Comparison of ENCODE assay signal across 12 cellular contexts in genomic region chr19:35270381-35270811, GRCh38. TPM values are rescaled to one million over a fixed set of nuclear protein-coding genes. Genes with fewer than 3 reads are reported as not detected.
DNase-seq lines count a peak whose midpoint lies in the region; ATAC-seq lines count a peak whose summit lies in the region.
"Had no signal": no experiment of that assay in that cellular context is flagged by ENCODE, and none has a peak within 500 bp of the region (broad histone marks: within the 10 kb centered on the region; RNA-seq: fewer than 3 reads in every experiment).

No MANE protein-coding gene starts in this region.

- ATAC-seq in activated naive CD4-positive, alpha-beta T cell treated with anti-CD3 and anti-CD28 coated beads, Interleukin-2, amount 50 U/mL, for 72 hours, result no peak
- no peak for ATAC-seq in stimulated activated naive CD8-positive, alpha-beta T cell treated with anti-CD3 and anti-CD28 coated beads, Interleukin-15, amount 100 ng/mL, for 72 hours
- ATAC-seq in GM19351 (IDR thresholded peaks at IDR 0.05; ENCODE audit: unreplicated experiment) (no peak), aorta (ENCODE audit: low FRiP score) (no peak), GM19035 (IDR thresholded peaks at IDR 0.05; ENCODE audit: unreplicated experiment) (no peak)

- H3K4me1 ChIP-seq in aorta (ENCODE audit: control insufficient read depth in 1 of 2, insufficient read depth in 2 of 2, low read length in 2 of 2), result no peaks in the 10 kb centered on the region

- H3K36me3 Mint-ChIP-seq in activated naive CD4-positive, alpha-beta T cell treated with anti-CD3 and anti-CD28 coated beads for 36 hours (ENCODE audit: low read depth), result peaks cover 20% of the 10 kb centered on the region
- peaks cover 7 to 23% of the 10 kb centered on the region in 2 donors for H3K36me3 Mint-ChIP-seq in activated naive CD4-positive, alpha-beta T cell treated with anti-CD3 and anti-CD28 coated beads, Interleukin-2, amount 50 U/mL, for 72 hours
- H3K36me3 Mint-ChIP-seq in activated CD4-positive, alpha-beta memory T cell treated with anti-CD3 and anti-CD28 coated beads for 36 hours, result peaks cover 51% of the 10 kb centered on the region
- H3K36me3 Mint-ChIP-seq in immature natural killer cell, result peaks cover 8 to 26% (median 25%) of the 10 kb centered on the region in 3 donors

- intact Hi-C loops in activated naive CD4-positive, alpha-beta T cell treated with anti-CD3 and anti-CD28 coated beads for 36 hours (cut with micrococcal nuclease), result no loop called here
- intact Hi-C loops in activated CD4-positive, alpha-beta memory T cell treated with anti-CD3 and anti-CD28 coated beads for 36 hours (cut with micrococcal nuclease), result no loop called here
- intact Hi-C loops in aorta (cut with DNase I), result loop anchor here in 1 of 2 donors (10.0 kb wide), 1 partner anchor 224 kb away; the partner anchor contains the start of gene KRTDAP

- H3K9me3 ChIP-seq in aorta (ENCODE audit: control insufficient read depth, low read length), result no peaks in the 10 kb centered on the region

- no peaks in the 10 kb centered on the region for H3K27me3 ChIP-seq in aorta (ENCODE audit: control insufficient read depth in 1 of 2, insufficient read depth in 2 of 2, low read length in 1 of 2)

- CTCF ChIA-PET in activated naive CD4-positive, alpha-beta T cell treated with anti-CD3 and anti-CD28 coated beads for 36 hours (lab: Charles Lee), result interaction anchor here (1.1 kb wide), 1 partner anchor 128 kb away, joined by 4 read pairs; no protein-coding TSS in a partner anchor
- CTCF ChIA-PET in activated CD4-positive, alpha-beta memory T cell treated with anti-CD3 and anti-CD28 coated beads for 36 hours (lab: Charles Lee), result interaction anchor here (1.0 to 2.1 kb wide), 3 partner anchors 129 to 225 kb away, joined by 3 to 9 read pairs (median 4); no protein-coding TSS in a partner anchor

- H3K27me3 Mint-ChIP-seq in activated naive CD4-positive, alpha-beta T cell treated with anti-CD3 and anti-CD28 coated beads for 36 hours (ENCODE audit: low read depth), result no peaks in the 10 kb centered on the region
- no peaks in the 10 kb centered on the region for H3K27me3 Mint-ChIP-seq in activated CD4-positive, alpha-beta memory T cell treated with anti-CD3 and anti-CD28 coated beads for 36 hours
- peaks cover 14 to 21% (median 16%) of the 10 kb centered on the region in 3 donors for H3K27me3 Mint-ChIP-seq in immature natural killer cell (ENCODE audit: low read depth in 3 of 3)
- no peaks in the 10 kb centered on the region for H3K27me3 Mint-ChIP-seq in stimulated activated naive CD8-positive, alpha-beta T cell treated with anti-CD3 and anti-CD28 coated beads, Interleukin-15, amount 100 ng/mL, for 72 hours

- no peaks in the 10 kb centered on the region for H3K9me3 Mint-ChIP-seq in activated naive CD4-positive, alpha-beta T cell treated with anti-CD3 and anti-CD28 coated beads for 36 hours
- H3K9me3 Mint-ChIP-seq in activated naive CD4-positive, alpha-beta T cell treated with anti-CD3 and anti-CD28 coated beads, Interleukin-2, amount 50 U/mL, for 72 hours, result no peaks in the 10 kb centered on the region
- H3K9me3 Mint-ChIP-seq in activated CD4-positive, alpha-beta memory T cell treated with anti-CD3 and anti-CD28 coated beads for 36 hours, result no peaks in the 10 kb centered on the region
- H3K9me3 Mint-ChIP-seq in immature natural killer cell, result no peaks in the 10 kb centered on the region
- no peaks in the 10 kb centered on the region for H3K9me3 Mint-ChIP-seq in stimulated activated naive CD8-positive, alpha-beta T cell treated with anti-CD3 and anti-CD28 coated beads, Interleukin-15, amount 100 ng/mL, for 72 hours

- H3K4me1 Mint-ChIP-seq in activated naive CD4-positive, alpha-beta T cell treated with anti-CD3 and anti-CD28 coated beads for 36 hours (ENCODE audit: low read depth), result peaks cover 23% of the 10 kb centered on the region
- peaks cover 27% of the 10 kb centered on the region for H3K4me1 Mint-ChIP-seq in activated CD4-positive, alpha-beta memory T cell treated with anti-CD3 and anti-CD28 coated beads for 36 hours (ENCODE audit: low read depth)
- H3K4me1 Mint-ChIP-seq in immature natural killer cell, result peaks cover 42 to 49% of the 10 kb centered on the region in 2 donors
- peaks cover 39% of the 10 kb centered on the region for H3K4me1 Mint-ChIP-seq in stimulated activated naive CD8-positive, alpha-beta T cell treated with anti-CD3 and anti-CD28 coated beads, Interleukin-15, amount 100 ng/mL, for 72 hours

- WGBS in aorta, 2 donors, result 88 to 93% methylated on average over 16 of the region's 16 CpGs

- peaks cover 0 to 6% of the 10 kb centered on the region in 2 donors for H3K36me3 ChIP-seq in aorta (ENCODE audit: control insufficient read depth in 1 of 2, insufficient read depth in 2 of 2, low read length in 1 of 2)

- H3K27ac Mint-ChIP-seq in activated naive CD4-positive, alpha-beta T cell treated with anti-CD3 and anti-CD28 coated beads for 36 hours, result no peak overlapping the region
- no peak overlapping the region for H3K27ac Mint-ChIP-seq in activated naive CD4-positive, alpha-beta T cell treated with anti-CD3 and anti-CD28 coated beads, Interleukin-2, amount 50 U/mL, for 72 hours
- peak overlapping the region; percentile 38 for H3K27ac Mint-ChIP-seq in activated CD4-positive, alpha-beta memory T cell treated with anti-CD3 and anti-CD28 coated beads for 36 hours
- peak overlapping the region in 5 of 6 donors; percentile 39 to 82 (median 71) for H3K27ac Mint-ChIP-seq in immature natural killer cell
- H3K27ac Mint-ChIP-seq in stimulated activated naive CD8-positive, alpha-beta T cell treated with anti-CD3 and anti-CD28 coated beads, Interleukin-15, amount 100 ng/mL, for 72 hours, result peak overlapping the region in 1 of 2 donors; percentile 71

- no peak overlapping the region for H3K4me3 ChIP-seq in aorta (ENCODE audit: low read length in 2 of 2)

- POLR2A ChIA-PET in activated CD4-positive, alpha-beta memory T cell treated with anti-CD3 and anti-CD28 coated beads for 36 hours (lab: Charles Lee), result no interaction called here

- peak overlapping the region; percentile 56 for H3K4me3 Mint-ChIP-seq in activated naive CD4-positive, alpha-beta T cell treated with anti-CD3 and anti-CD28 coated beads for 36 hours
- peak overlapping the region; percentile 48 for H3K4me3 Mint-ChIP-seq in activated CD4-positive, alpha-beta memory T cell treated with anti-CD3 and anti-CD28 coated beads for 36 hours
- H3K4me3 Mint-ChIP-seq in immature natural killer cell, result peak overlapping the region; percentile 67 to 79 (median 75)
- H3K4me3 Mint-ChIP-seq in stimulated activated naive CD8-positive, alpha-beta T cell treated with anti-CD3 and anti-CD28 coated beads, Interleukin-15, amount 100 ng/mL, for 72 hours, result peak overlapping the region; percentile 44 to 50

- no peak overlapping the region for H3K27ac ChIP-seq in aorta (ENCODE audit: low read depth in 1 of 2, low read length in 2 of 2)

- DNase-seq in activated naive CD4-positive, alpha-beta T cell treated with anti-CD3 and anti-CD28 coated beads for 36 hours, result no peak
- DNase-seq in activated naive CD4-positive, alpha-beta T cell treated with anti-CD3 and anti-CD28 coated beads, Interleukin-2, amount 50 U/mL, for 72 hours (ENCODE audit: low spot score in 2 of 2), result no peak
- no peak for DNase-seq in activated CD4-positive, alpha-beta memory T cell treated with anti-CD3 and anti-CD28 coated beads for 36 hours
- DNase-seq in immature natural killer cell, result no peak
- no peak for DNase-seq in stimulated activated naive CD8-positive, alpha-beta T cell treated with anti-CD3 and anti-CD28 coated beads, Interleukin-15, amount 100 ng/mL, for 72 hours
- DNase-seq in aorta, result no peak
- DNase-seq: KBM-7, NCI-H510A had no signal

RNA-seq across cellular contexts. Expression of gene USF2, which starts 1.6 kb away (rescaled TPM):
- total RNA-seq in activated naive CD4-positive, alpha-beta T cell treated with anti-CD3 and anti-CD28 coated beads for 36 hours, result 100 to 1,000 TPM; 136 to 144 TPM
- 100 to 1,000 TPM; 146 to 150 TPM for total RNA-seq in activated naive CD4-positive, alpha-beta T cell treated with anti-CD3 and anti-CD28 coated beads, Interleukin-2, amount 50 U/mL, for 72 hours
- total RNA-seq in activated CD4-positive, alpha-beta memory T cell treated with anti-CD3 and anti-CD28 coated beads for 36 hours, result 100 to 1,000 TPM; 117 to 121 TPM
- polyA plus RNA-seq in immature natural killer cell (10 to 100 TPM in 1 of 3 donors, 1 to 10 TPM in 1, under 1 TPM in 1; 0.29 to 10.4 (median 7.6) TPM), aorta (100 to 1,000 TPM; 101 to 148 TPM)
- 100 to 1,000 TPM in 1 of 2 donors, 10 to 100 TPM in 1; 85.3 to 107 TPM for total RNA-seq in aorta

RNA-seq across cellular contexts. Expression of gene HAMP, which starts 11.9 kb away (rescaled TPM):
- under 1 TPM; 0.19 to 0.86 TPM for total RNA-seq in activated naive CD4-positive, alpha-beta T cell treated with anti-CD3 and anti-CD28 coated beads for 36 hours
- total RNA-seq in activated naive CD4-positive, alpha-beta T cell treated with anti-CD3 and anti-CD28 coated beads, Interleukin-2, amount 50 U/mL, for 72 hours, result 1 to 10 TPM in 1 of 2 donors, under 1 TPM in 1; 0.61 to 1.7 TPM
- not detected for total RNA-seq in activated CD4-positive, alpha-beta memory T cell treated with anti-CD3 and anti-CD28 coated beads for 36 hours
- 1 to 10 TPM in 1 of 3 donors, not detected in 2; 1.1 TPM for polyA plus RNA-seq in immature natural killer cell
- total RNA-seq in aorta, result 1 to 10 TPM in 1 of 2 donors, not detected in 1; 2.5 TPM
- not detected for polyA plus RNA-seq in aorta

RNA-seq across cellular contexts. Expression of gene MAG, which starts 21.6 kb away (rescaled TPM):
- under 1 TPM; 0.19 to 0.77 TPM for total RNA-seq in activated naive CD4-positive, alpha-beta T cell treated with anti-CD3 and anti-CD28 coated beads for 36 hours
- total RNA-seq in activated naive CD4-positive, alpha-beta T cell treated with anti-CD3 and anti-CD28 coated beads, Interleukin-2, amount 50 U/mL, for 72 hours, result 1 to 10 TPM in 1 of 2 donors, under 1 TPM in 1; 0.61 to 1.7 TPM
- under 1 TPM; 0.43 to 0.44 TPM for total RNA-seq in activated CD4-positive, alpha-beta memory T cell treated with anti-CD3 and anti-CD28 coated beads for 36 hours
- not detected for polyA plus RNA-seq in immature natural killer cell
- under 1 TPM in 1 of 2 donors, not detected in 1; 0.42 TPM for total RNA-seq in aorta
- polyA plus RNA-seq in aorta, result not detected

RNA-seq across cellular contexts. Expression of gene LSR, which starts 21.6 kb away (rescaled TPM):
- total RNA-seq in activated naive CD4-positive, alpha-beta T cell treated with anti-CD3 and anti-CD28 coated beads for 36 hours, result 10 to 100 TPM in 1 of 2 experiments, 1 to 10 TPM in 1; 8.2 to 11.2 TPM
- 10 to 100 TPM; 10.3 to 41.0 TPM for total RNA-seq in activated naive CD4-positive, alpha-beta T cell treated with anti-CD3 and anti-CD28 coated beads, Interleukin-2, amount 50 U/mL, for 72 hours
- total RNA-seq in activated CD4-positive, alpha-beta memory T cell treated with anti-CD3 and anti-CD28 coated beads for 36 hours, result 10 to 100 TPM; 25.4 to 28.7 TPM
- polyA plus RNA-seq in immature natural killer cell (10 to 100 TPM in 2 of 3 donors, 1 to 10 TPM in 1; 5.3 to 14.2 (median 11.8) TPM), aorta (10 to 100 TPM in 1 of 2 donors, 1 to 10 TPM in 1; 5.8 to 12.4 TPM)
- 10 to 100 TPM in 1 of 2 donors, 1 to 10 TPM in 1; 9.8 to 13.1 TPM for total RNA-seq in aorta

RNA-seq across cellular contexts. Expression of gene FAM187B, which starts 41.9 kb away (rescaled TPM):
- not detected for total RNA-seq in activated naive CD4-positive, alpha-beta T cell treated with anti-CD3 and anti-CD28 coated beads for 36 hours
- not detected for total RNA-seq in activated naive CD4-positive, alpha-beta T cell treated with anti-CD3 and anti-CD28 coated beads, Interleukin-2, amount 50 U/mL, for 72 hours
- total RNA-seq in activated CD4-positive, alpha-beta memory T cell treated with anti-CD3 and anti-CD28 coated beads for 36 hours, result under 1 TPM in 1 of 2 experiments, not detected in 1; 0.19 TPM
- polyA plus RNA-seq in immature natural killer cell (not detected), aorta (not detected)
- total RNA-seq in aorta, result not detected
- total RNA-seq: T-helper 1 cell treated with Interleukin-12 subunit alpha and Interleukin-12 subunit beta and Interleukin-4 antibody, amounts not matched to agents 30 ng/mL and 1 ng/mL, for 36 hours had no signal
- polyA plus RNA-seq: adipose tissue had no signal

Comparison
In these comparisons a context has a peak if more than half of its experiments do, and no peak if none do; other contexts are left out.
1. H3K27ac Mint-ChIP-seq: peak in activated CD4-positive, alpha-beta memory T cell treated with anti-CD3 and anti-CD28 coated beads for 36 hours (single experiment) and immature natural killer cell (5 of 6); none in activated naive CD4-positive, alpha-beta T cell treated with anti-CD3 and anti-CD28 coated beads for 36 hours (single experiment) and activated naive CD4-positive, alpha-beta T cell treated with anti-CD3 and anti-CD28 coated beads, Interleukin-2, amount 50 U/mL, for 72 hours (0 of 2).
2. Peak in every context shown above with its lines, with median percentiles within 50 percentile points of each other: H3K4me3 Mint-ChIP-seq.